ENCODE assay signal across 1 cellular context in the genomic region with DNA sequence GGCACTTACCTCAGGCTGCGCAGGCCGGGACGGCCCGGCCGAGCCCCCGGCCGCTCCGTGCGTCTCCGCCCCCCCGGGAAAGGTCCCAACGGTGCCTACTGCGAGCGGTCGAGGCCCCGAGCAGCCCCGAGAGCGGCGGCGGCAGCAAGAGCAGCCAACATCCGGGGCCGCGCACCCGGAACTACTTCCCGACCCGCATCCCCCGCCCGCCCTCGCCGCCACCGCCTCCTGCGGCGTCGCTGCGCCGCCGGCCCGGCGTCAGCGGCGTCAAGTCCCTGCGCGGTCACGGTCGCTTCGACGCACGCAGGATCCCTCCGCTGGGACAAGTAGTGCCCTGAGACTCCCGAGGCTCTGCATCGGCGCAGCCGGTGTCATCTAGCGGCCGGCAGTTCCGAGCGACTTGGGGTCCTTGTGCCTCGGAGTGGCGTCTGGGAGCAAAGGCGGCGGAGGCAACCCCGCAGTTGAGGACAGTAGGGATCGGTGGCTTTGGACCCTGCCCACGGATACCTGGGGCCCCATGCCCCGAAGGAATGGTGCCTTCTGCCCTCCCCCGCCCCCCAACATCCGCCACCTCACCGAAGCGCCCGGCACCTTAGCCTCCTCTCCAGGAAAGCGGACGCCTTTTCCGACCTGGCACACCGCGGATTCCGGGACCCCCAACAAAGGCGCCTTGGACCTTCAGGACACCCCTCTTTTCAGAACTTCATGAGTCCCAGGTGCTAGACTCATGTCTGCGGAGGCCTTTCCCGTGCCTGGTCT.
TF ChIP-seq lines count a peak whose summit lies in the region.

A gene (minus strand): TSS at position 186 of the 759 bp plus-strand sequence. CDS start 24,142 bp downstream, outside the sequence.

TF ChIP-seq in K562, 482 proteins besides CTCF, POLR2A, EP300 and RAD21 (continued from another document and continues in another):
- TF ChIP-seq BRF1 (IDR thresholded peaks at IDR 0.05; ENCODE audit: borderline replicate concordance, extremely low read depth, insufficient read length) (no peak), SMAD3 (CRISPR knock-in tag; conservative IDR thresholded peaks at IDR 0.05) (0 out of 2 replicates have a peak, but pooled peaks have one; percentile 23), KAT2B (IDR thresholded peaks at IDR 0.05; ENCODE audit: low read depth, low read length) (no peak), GABPB1 (CRISPR knock-in tag; IDR thresholded peaks at IDR 0.05) (peak; percentile 86), ZFPM2 (CRISPR knock-in tag; IDR thresholded peaks at IDR 0.05) (no peak), TCFL5 (CRISPR knock-in tag; conservative IDR thresholded peaks at IDR 0.05) (no peak), HEY1 (CRISPR knock-in tag; IDR thresholded peaks at IDR 0.05; ENCODE audit: borderline replicate concordance) (no peak), ZNF41 (CRISPR knock-in tag; conservative IDR thresholded peaks at IDR 0.05) (no peak), HNRNPLL (IDR thresholded peaks at IDR 0.05; ENCODE audit: low read depth, low read length, poor library complexity, severe bottlenecking) (peak; percentile 56), ZNF584 (CRISPR knock-in tag; IDR thresholded peaks at IDR 0.05; ENCODE audit: low read depth) (no peak), NFIC (IDR thresholded peaks at IDR 0.05) (peak; percentile 50), CBFB (CRISPR knock-in tag; IDR thresholded peaks at IDR 0.05) (no peak), JUN (IDR thresholded peaks at IDR 0.05; ENCODE audit: borderline replicate concordance, low read depth, low read length) (peak; percentile 83; the same call in 1 of the 2 replicates), JUN (CRISPR knock-in tag; IDR thresholded peaks at IDR 0.05; ENCODE audit: borderline replicate concordance) (peak; percentile 22; the same call in 1 of the 2 replicates), CBX8 (IDR thresholded peaks at IDR 0.05; ENCODE audit: borderline replicate concordance, extremely low read depth, low read depth, low read length, poor library complexity, severe bottlenecking) (no peak), CHD4 (IDR thresholded peaks at IDR 0.05; ENCODE audit: insufficient read depth, insufficient replicate concordance, low read depth, low read length, poor library complexity, severe bottlenecking) (no peak), PHF21A (IDR thresholded peaks at IDR 0.05; ENCODE audit: borderline replicate concordance, low read depth) (no peak), RBM14 (IDR thresholded peaks at IDR 0.05; ENCODE audit: borderline replicate concordance, insufficient read depth, low read depth, low read length) (no peak), XRCC4 (IDR thresholded peaks at IDR 0.05; ENCODE audit: extremely low read depth, insufficient read depth, insufficient read length) (no peak), RBM15 (IDR thresholded peaks at IDR 0.05; ENCODE audit: insufficient read depth, low read length) (no peak), MTF1 (CRISPR knock-in tag; IDR thresholded peaks at IDR 0.05; ENCODE audit: borderline replicate concordance) (no peak), ZNF583 (CRISPR knock-in tag; IDR thresholded peaks at IDR 0.05) (no peak), NCOA2 (IDR thresholded peaks at IDR 0.05; ENCODE audit: partially characterized antibody in 2 of 2) (no peak), SAP30 (IDR thresholded peaks at IDR 0.05; ENCODE audit: borderline replicate concordance, insufficient read depth, low read depth, low read length, poor library complexity, severe bottlenecking) (no peak), PHF20 (IDR thresholded peaks at IDR 0.05; ENCODE audit: partially characterized antibody) (peak; percentile 71), RHOXF2B (CRISPR knock-in tag; conservative IDR thresholded peaks at IDR 0.05) (no peak)
- TF ChIP-seq, protein P1, sequence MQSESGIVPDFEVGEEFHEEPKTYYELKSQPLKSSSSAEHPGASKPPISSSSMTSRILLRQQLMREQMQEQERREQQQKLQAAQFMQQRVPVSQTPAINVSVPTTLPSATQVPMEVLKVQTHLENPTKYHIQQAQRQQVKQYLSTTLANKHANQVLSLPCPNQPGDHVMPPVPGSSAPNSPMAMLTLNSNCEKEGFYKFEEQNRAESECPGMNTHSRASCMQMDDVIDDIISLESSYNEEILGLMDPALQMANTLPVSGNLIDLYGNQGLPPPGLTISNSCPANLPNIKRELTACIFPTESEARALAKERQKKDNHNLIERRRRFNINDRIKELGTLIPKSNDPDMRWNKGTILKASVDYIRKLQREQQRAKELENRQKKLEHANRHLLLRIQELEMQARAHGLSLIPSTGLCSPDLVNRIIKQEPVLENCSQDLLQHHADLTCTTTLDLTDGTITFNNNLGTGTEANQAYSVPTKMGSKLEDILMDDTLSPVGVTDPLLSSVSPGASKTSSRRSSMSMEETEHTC (IDR thresholded peaks at IDR 0.05), result peak; percentile 50; the same call in 1 of the 2 replicates
- TF ChIP-seq, protein P2, sequence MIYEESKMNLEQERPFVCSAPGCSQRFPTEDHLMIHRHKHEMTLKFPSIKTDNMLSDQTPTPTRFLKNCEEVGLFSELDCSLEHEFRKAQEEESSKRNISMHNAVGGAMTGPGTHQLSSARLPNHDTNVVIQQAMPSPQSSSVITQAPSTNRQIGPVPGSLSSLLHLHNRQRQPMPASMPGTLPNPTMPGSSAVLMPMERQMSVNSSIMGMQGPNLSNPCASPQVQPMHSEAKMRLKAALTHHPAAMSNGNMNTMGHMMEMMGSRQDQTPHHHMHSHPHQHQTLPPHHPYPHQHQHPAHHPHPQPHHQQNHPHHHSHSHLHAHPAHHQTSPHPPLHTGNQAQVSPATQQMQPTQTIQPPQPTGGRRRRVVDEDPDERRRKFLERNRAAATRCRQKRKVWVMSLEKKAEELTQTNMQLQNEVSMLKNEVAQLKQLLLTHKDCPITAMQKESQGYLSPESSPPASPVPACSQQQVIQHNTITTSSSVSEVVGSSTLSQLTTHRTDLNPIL (CRISPR knock-in tag; IDR thresholded peaks at IDR 0.05), result no peak
- TF ChIP-seq, protein P3, sequence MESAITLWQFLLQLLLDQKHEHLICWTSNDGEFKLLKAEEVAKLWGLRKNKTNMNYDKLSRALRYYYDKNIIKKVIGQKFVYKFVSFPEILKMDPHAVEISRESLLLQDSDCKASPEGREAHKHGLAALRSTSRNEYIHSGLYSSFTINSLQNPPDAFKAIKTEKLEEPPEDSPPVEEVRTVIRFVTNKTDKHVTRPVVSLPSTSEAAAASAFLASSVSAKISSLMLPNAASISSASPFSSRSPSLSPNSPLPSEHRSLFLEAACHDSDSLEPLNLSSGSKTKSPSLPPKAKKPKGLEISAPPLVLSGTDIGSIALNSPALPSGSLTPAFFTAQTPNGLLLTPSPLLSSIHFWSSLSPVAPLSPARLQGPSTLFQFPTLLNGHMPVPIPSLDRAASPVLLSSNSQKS (CRISPR knock-in tag; IDR thresholded peaks at IDR 0.05), result no peak
- TF ChIP-seq, protein P4, sequence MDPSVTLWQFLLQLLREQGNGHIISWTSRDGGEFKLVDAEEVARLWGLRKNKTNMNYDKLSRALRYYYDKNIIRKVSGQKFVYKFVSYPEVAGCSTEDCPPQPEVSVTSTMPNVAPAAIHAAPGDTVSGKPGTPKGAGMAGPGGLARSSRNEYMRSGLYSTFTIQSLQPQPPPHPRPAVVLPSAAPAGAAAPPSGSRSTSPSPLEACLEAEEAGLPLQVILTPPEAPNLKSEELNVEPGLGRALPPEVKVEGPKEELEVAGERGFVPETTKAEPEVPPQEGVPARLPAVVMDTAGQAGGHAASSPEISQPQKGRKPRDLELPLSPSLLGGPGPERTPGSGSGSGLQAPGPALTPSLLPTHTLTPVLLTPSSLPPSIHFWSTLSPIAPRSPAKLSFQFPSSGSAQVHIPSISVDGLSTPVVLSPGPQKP (CRISPR knock-in tag; IDR thresholded peaks at IDR 0.05), result no peak
- TF ChIP-seq, protein P5, sequence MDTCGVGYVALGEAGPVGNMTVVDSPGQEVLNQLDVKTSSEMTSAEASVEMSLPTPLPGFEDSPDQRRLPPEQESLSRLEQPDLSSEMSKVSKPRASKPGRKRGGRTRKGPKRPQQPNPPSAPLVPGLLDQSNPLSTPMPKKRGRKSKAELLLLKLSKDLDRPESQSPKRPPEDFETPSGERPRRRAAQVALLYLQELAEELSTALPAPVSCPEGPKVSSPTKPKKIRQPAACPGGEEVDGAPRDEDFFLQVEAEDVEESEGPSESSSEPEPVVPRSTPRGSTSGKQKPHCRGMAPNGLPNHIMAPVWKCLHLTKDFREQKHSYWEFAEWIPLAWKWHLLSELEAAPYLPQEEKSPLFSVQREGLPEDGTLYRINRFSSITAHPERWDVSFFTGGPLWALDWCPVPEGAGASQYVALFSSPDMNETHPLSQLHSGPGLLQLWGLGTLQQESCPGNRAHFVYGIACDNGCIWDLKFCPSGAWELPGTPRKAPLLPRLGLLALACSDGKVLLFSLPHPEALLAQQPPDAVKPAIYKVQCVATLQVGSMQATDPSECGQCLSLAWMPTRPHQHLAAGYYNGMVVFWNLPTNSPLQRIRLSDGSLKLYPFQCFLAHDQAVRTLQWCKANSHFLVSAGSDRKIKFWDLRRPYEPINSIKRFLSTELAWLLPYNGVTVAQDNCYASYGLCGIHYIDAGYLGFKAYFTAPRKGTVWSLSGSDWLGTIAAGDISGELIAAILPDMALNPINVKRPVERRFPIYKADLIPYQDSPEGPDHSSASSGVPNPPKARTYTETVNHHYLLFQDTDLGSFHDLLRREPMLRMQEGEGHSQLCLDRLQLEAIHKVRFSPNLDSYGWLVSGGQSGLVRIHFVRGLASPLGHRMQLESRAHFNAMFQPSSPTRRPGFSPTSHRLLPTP (IDR thresholded peaks at IDR 0.05; ENCODE audit: borderline replicate concordance, extremely low read depth, insufficient read length), result no peak
- TF ChIP-seq, protein P6, sequence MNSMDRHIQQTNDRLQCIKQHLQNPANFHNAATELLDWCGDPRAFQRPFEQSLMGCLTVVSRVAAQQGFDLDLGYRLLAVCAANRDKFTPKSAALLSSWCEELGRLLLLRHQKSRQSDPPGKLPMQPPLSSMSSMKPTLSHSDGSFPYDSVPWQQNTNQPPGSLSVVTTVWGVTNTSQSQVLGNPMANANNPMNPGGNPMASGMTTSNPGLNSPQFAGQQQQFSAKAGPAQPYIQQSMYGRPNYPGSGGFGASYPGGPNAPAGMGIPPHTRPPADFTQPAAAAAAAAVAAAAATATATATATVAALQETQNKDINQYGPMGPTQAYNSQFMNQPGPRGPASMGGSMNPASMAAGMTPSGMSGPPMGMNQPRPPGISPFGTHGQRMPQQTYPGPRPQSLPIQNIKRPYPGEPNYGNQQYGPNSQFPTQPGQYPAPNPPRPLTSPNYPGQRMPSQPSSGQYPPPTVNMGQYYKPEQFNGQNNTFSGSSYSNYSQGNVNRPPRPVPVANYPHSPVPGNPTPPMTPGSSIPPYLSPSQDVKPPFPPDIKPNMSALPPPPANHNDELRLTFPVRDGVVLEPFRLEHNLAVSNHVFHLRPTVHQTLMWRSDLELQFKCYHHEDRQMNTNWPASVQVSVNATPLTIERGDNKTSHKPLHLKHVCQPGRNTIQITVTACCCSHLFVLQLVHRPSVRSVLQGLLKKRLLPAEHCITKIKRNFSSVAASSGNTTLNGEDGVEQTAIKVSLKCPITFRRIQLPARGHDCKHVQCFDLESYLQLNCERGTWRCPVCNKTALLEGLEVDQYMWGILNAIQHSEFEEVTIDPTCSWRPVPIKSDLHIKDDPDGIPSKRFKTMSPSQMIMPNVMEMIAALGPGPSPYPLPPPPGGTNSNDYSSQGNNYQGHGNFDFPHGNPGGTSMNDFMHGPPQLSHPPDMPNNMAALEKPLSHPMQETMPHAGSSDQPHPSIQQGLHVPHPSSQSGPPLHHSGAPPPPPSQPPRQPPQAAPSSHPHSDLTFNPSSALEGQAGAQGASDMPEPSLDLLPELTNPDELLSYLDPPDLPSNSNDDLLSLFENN (IDR thresholded peaks at IDR 0.05; ENCODE audit: low read depth in 2 of 2, low read length in 2 of 2), result peak in 1 of 2 experiments; percentile 80; a peak in 2 of 4 replicates
- TF ChIP-seq, protein P7, sequence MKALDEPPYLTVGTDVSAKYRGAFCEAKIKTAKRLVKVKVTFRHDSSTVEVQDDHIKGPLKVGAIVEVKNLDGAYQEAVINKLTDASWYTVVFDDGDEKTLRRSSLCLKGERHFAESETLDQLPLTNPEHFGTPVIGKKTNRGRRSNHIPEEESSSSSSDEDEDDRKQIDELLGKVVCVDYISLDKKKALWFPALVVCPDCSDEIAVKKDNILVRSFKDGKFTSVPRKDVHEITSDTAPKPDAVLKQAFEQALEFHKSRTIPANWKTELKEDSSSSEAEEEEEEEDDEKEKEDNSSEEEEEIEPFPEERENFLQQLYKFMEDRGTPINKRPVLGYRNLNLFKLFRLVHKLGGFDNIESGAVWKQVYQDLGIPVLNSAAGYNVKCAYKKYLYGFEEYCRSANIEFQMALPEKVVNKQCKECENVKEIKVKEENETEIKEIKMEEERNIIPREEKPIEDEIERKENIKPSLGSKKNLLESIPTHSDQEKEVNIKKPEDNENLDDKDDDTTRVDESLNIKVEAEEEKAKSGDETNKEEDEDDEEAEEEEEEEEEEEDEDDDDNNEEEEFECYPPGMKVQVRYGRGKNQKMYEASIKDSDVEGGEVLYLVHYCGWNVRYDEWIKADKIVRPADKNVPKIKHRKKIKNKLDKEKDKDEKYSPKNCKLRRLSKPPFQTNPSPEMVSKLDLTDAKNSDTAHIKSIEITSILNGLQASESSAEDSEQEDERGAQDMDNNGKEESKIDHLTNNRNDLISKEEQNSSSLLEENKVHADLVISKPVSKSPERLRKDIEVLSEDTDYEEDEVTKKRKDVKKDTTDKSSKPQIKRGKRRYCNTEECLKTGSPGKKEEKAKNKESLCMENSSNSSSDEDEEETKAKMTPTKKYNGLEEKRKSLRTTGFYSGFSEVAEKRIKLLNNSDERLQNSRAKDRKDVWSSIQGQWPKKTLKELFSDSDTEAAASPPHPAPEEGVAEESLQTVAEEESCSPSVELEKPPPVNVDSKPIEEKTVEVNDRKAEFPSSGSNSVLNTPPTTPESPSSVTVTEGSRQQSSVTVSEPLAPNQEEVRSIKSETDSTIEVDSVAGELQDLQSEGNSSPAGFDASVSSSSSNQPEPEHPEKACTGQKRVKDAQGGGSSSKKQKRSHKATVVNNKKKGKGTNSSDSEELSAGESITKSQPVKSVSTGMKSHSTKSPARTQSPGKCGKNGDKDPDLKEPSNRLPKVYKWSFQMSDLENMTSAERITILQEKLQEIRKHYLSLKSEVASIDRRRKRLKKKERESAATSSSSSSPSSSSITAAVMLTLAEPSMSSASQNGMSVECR (CRISPR knock-in tag; IDR thresholded peaks at IDR 0.05), result peak; percentile 10; the same call in 1 of the 2 replicates
- TF ChIP-seq, protein P8, sequence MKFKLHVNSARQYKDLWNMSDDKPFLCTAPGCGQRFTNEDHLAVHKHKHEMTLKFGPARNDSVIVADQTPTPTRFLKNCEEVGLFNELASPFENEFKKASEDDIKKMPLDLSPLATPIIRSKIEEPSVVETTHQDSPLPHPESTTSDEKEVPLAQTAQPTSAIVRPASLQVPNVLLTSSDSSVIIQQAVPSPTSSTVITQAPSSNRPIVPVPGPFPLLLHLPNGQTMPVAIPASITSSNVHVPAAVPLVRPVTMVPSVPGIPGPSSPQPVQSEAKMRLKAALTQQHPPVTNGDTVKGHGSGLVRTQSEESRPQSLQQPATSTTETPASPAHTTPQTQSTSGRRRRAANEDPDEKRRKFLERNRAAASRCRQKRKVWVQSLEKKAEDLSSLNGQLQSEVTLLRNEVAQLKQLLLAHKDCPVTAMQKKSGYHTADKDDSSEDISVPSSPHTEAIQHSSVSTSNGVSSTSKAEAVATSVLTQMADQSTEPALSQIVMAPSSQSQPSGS (CRISPR knock-in tag; IDR thresholded peaks at IDR 0.05), result no peak
- TF ChIP-seq, protein P9, sequence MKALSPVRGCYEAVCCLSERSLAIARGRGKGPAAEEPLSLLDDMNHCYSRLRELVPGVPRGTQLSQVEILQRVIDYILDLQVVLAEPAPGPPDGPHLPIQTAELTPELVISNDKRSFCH (CRISPR knock-in tag; IDR thresholded peaks at IDR 0.05), result no peak
- TF ChIP-seq, protein P9 (tag; IDR thresholded peaks at IDR 0.05), result no peak; the same call in 1 of the 2 replicates
